ENCODE assay signal across 1 cellular context in genomic region chr14:35046048-35046750, GRCh38.
TF ChIP-seq lines count a peak whose summit lies in the region.

FAM177A1 (plus strand) TSS chr14:35046272; CDS start chr14:35046464, 192 bp downstream.

TF ChIP-seq in HepG2, 621 proteins besides CTCF, POLR2A, EP300 and RAD21 (continued from another document and continues in another):
- TF ChIP-seq REST (IDR thresholded peaks at IDR 0.05; ENCODE audit: borderline replicate concordance in 1 of 2, low read depth in 1 of 2, low read length in 2 of 2) (no peak; a peak in 1 of 4 replicates), THRA (CRISPR knock-in tag; IDR thresholded peaks at IDR 0.05; ENCODE audit: borderline replicate concordance) (peak; percentile 92), TFE3 (CRISPR knock-in tag; IDR thresholded peaks at IDR 0.05) (peak; percentile 53; the same call in 1 of the 2 replicates), TEAD2 (CRISPR knock-in tag; IDR thresholded peaks at IDR 0.05) (peak; percentile 68; the same call in 1 of the 2 replicates), ZNF143 (CRISPR knock-in tag; IDR thresholded peaks at IDR 0.05) (peak; percentile 78), PHB2 (IDR thresholded peaks at IDR 0.05; ENCODE audit: partially characterized antibody) (no peak), GATAD2A (CRISPR knock-in tag; IDR thresholded peaks at IDR 0.05) (peak; percentile 85; the same call in 1 of the 2 replicates), REXO4 (CRISPR knock-in tag; IDR thresholded peaks at IDR 0.05; ENCODE audit: borderline replicate concordance) (peak; percentile 87; the same call in 1 of the 2 replicates), ZMAT5 (CRISPR knock-in tag; IDR thresholded peaks at IDR 0.05; ENCODE audit: borderline replicate concordance, low read depth) (no peak), ZNF83 (CRISPR knock-in tag; IDR thresholded peaks at IDR 0.05; ENCODE audit: borderline replicate concordance) (no peak; the same call in 1 of the 2 replicates), TCF7L2 (IDR thresholded peaks at IDR 0.05; ENCODE audit: low read depth, low read length) (no peak), PHF21A (CRISPR knock-in tag; IDR thresholded peaks at IDR 0.05) (peak; percentile 85), HMG20B (CRISPR knock-in tag; conservative IDR thresholded peaks at IDR 0.05) (no peak), ZNF292 (CRISPR knock-in tag; IDR thresholded peaks at IDR 0.05; ENCODE audit: borderline replicate concordance, low read depth) (peak; percentile 92; the same call in 1 of the 2 replicates), NFE2L1 (CRISPR knock-in tag; IDR thresholded peaks at IDR 0.05; ENCODE audit: borderline replicate concordance) (no peak; the same call in 1 of the 2 replicates), AKNA (CRISPR knock-in tag; IDR thresholded peaks at IDR 0.05; ENCODE audit: borderline replicate concordance) (peak; percentile 60), ZNF580 (CRISPR knock-in tag; IDR thresholded peaks at IDR 0.05; ENCODE audit: borderline replicate concordance, low read depth) (peak; percentile 93), ZNF281 (CRISPR knock-in tag; IDR thresholded peaks at IDR 0.05; ENCODE audit: borderline replicate concordance) (no peak; the same call in 1 of the 2 replicates), ZNF501 (CRISPR knock-in tag; IDR thresholded peaks at IDR 0.05) (peak; percentile 100), SNRNP70 (IDR thresholded peaks at IDR 0.05; ENCODE audit: low read depth, low read length) (no peak), MLX (CRISPR knock-in tag; IDR thresholded peaks at IDR 0.05) (peak; percentile 73), KLF6 (CRISPR knock-in tag; IDR thresholded peaks at IDR 0.05) (peak; percentile 99), SMAD1 (CRISPR knock-in tag; IDR thresholded peaks at IDR 0.05; ENCODE audit: borderline replicate concordance, low read depth) (peak; percentile 98; the same call in 1 of the 2 replicates), ZNF672 (CRISPR knock-in tag; IDR thresholded peaks at IDR 0.05) (no peak), THYN1 (CRISPR knock-in tag; IDR thresholded peaks at IDR 0.05; ENCODE audit: borderline replicate concordance, low read depth) (no peak), MIER3 (CRISPR knock-in tag; IDR thresholded peaks at IDR 0.05; ENCODE audit: borderline replicate concordance) (peak; percentile 95), TRAFD1 (CRISPR knock-in tag; IDR thresholded peaks at IDR 0.05; ENCODE audit: borderline replicate concordance) (peak; percentile 53; the same call in 1 of the 2 replicates), HMGXB3 (CRISPR knock-in tag; IDR thresholded peaks at IDR 0.05; ENCODE audit: borderline replicate concordance) (peak; percentile 86; the same call in 1 of the 2 replicates), RXRA (CRISPR knock-in tag; IDR thresholded peaks at IDR 0.05) (peak; percentile 75)
